ENCODE assay signal across 24 cellular contexts in the genomic region with DNA sequence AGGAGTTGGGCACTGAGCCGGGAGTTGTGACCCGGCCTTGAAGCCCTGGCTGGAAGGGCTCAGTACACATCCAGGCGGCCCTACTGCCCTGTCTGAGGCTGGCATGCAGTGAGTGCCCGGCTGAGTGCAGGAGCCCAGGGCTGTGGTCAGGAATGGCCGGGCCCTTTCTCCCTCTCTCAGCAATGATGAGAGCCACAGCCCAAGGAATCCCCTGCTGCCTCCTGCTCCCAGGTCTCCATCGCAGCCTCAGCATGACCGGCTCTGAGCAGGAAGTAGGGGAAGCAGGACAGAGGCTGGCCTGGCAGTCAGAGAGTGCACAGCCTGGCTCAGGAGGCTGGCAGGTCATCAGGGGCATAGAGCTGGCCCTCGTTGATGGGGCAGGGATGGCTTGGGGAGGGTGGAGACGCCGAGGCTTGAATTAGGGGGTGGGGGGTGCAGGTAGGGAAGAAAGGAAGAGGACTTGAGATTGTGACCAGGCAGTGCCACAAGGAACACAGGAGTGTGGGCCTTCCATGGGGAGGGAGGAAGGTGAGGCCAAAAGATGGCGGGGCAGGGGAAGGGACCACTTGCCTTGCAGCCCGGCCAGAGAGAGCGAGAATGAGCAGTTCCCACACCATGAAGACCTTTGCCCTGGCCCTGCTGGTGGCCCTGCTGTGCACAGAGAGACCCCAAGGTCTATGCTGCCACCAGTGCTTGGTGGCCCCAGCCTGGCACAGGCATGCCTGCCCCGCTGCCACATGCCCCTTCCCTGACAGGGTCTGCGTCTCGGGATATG. TPM values are rescaled to one million over a fixed set of nuclear protein-coding genes. Genes with fewer than 3 reads are reported as not detected.
A peak's percentile ranks its signal among the peaks of the same experiment; 100 is the strongest.
DNase-seq lines count a peak whose midpoint lies in the region; ATAC-seq, FAIRE-seq and TF ChIP-seq lines count a peak whose summit lies in the region.
"Had no signal": no experiment of that assay in that cellular context is flagged by ENCODE, and none has a peak within 500 bp of the region (broad histone marks: within the 10 kb centered on the region; RNA-seq: fewer than 3 reads in every experiment).

No MANE protein-coding gene starts in this region.

- H2AFZ ChIP-seq in keratinocyte (ENCODE audit: control insufficient read depth, low read length), result no peak overlapping the region
- H2AFZ ChIP-seq in trophoblast cell (ENCODE audit: insufficient read depth, low read length, poor library complexity), result no peak overlapping the region

- H3K4ac ChIP-seq in trophoblast cell (ENCODE audit: low read depth, low read length), result no peak overlapping the region

- no peaks in the 10 kb centered on the region for H3K9me3 ChIP-seq in right atrium auricular region
- no peaks in the 10 kb centered on the region for H3K9me3 ChIP-seq in keratinocyte (ENCODE audit: control insufficient read depth, low read depth, low read length)
- H3K9me3 ChIP-seq in trophoblast cell (ENCODE audit: insufficient read depth, low read depth, low read length), result peaks cover 4% of the 10 kb centered on the region
- no peaks in the 10 kb centered on the region for H3K9me3 ChIP-seq in vagina

- no peaks in the 10 kb centered on the region for H4K20me1 ChIP-seq in keratinocyte (ENCODE audit: control insufficient read depth, extremely low read depth, insufficient read depth, low read length)

- H4K91ac ChIP-seq in trophoblast cell (ENCODE audit: low read depth, low read length), result no peak overlapping the region

- intact Hi-C loops in Right ventricle myocardium superior (cut with DNase I), result loop anchor here (5.0 kb wide), 1 partner anchor 749 kb away; no protein-coding TSS in a partner anchor
- intact Hi-C loops in vagina (cut with DNase I), result loop anchor here (10.0 kb wide), 1 partner anchor 852 kb away; no protein-coding TSS in a partner anchor

- peak overlapping the region; percentile 36 for H2AK5ac ChIP-seq in trophoblast cell (ENCODE audit: low read length)

- no peak overlapping the region for H3K4me3 ChIP-seq in right atrium auricular region
- peak overlapping the region in 1 of 3 experiments; percentile 38 for H3K4me3 ChIP-seq in keratinocyte (ENCODE audit: control insufficient read depth in 2 of 3, extremely low read depth in 1 of 3, insufficient read depth in 2 of 3, low read depth in 1 of 3, low read length in 3 of 3)
- no peak overlapping the region for H3K4me3 ChIP-seq in trophoblast cell (ENCODE audit: low read depth, low read length)
- no peak overlapping the region for H3K4me3 ChIP-seq in vagina
- H3K4me3 ChIP-seq: cardiac muscle cell had no signal

- TF ChIP-seq CTCF in right atrium auricular region (IDR thresholded peaks at IDR 0.05) (no peak), keratinocyte (optimal IDR thresholded peaks at IDR 0.05 in 1 of 3, IDR thresholded peaks at IDR 0.05 in 1 of 3, conservative IDR thresholded peaks at IDR 0.05 in 1 of 3; ENCODE audit: extremely low read depth in 1 of 3, insufficient read depth in 2 of 3, low read length in 3 of 3) (no peak), vagina (IDR thresholded peaks at IDR 0.05) (no peak)

- ATAC-seq in Right ventricle myocardium superior (ENCODE audit: poor library complexity) (no peak), GM19395 (IDR thresholded peaks at IDR 0.05; ENCODE audit: unreplicated experiment) (no peak)
- ATAC-seq: effector memory CD8-positive, alpha-beta T cell; left ventricle myocardium superior; natural killer cell treated with Interleukin-12 subunit alpha and Interleukin-12 subunit beta and Interleukin-15 and Interleukin-18, amount 100 ng/mL, for 72 hours had no signal

- H3K18ac ChIP-seq in trophoblast cell (ENCODE audit: low read length), result no peak overlapping the region

- peak overlapping the region; percentile 97 for H3K9ac ChIP-seq in keratinocyte (ENCODE audit: control insufficient read depth, extremely low read depth, insufficient read depth, low read length)
- no peak overlapping the region for H3K9ac ChIP-seq in trophoblast cell (ENCODE audit: low read length)

- H3K79me2 ChIP-seq in keratinocyte (ENCODE audit: control insufficient read depth, insufficient read depth, low read length) (peaks cover 3% of the 10 kb centered on the region), trophoblast cell (ENCODE audit: control insufficient read depth, insufficient read depth, low read length, poor library complexity) (no peaks in the 10 kb centered on the region)

- H3K27me3 ChIP-seq in right atrium auricular region (no peaks in the 10 kb centered on the region), keratinocyte (ENCODE audit: control insufficient read depth, extremely low read depth, insufficient read depth, low read length) (no peaks in the 10 kb centered on the region), trophoblast cell (ENCODE audit: insufficient read depth, low read length) (no peaks in the 10 kb centered on the region), vagina (no peaks in the 10 kb centered on the region)
- H3K27me3 ChIP-seq: cardiac muscle cell had no signal

- peak overlapping the region; percentile 26 for H3K14ac ChIP-seq in trophoblast cell (ENCODE audit: low read length)

- H4K12ac ChIP-seq in trophoblast cell (ENCODE audit: low read depth, low read length), result no peak overlapping the region

- dilution Hi-C loops in keratinocyte (cut with MboI; ENCODE audit: extremely low pct_ligation_motif_present, low sequenced_read_pairs), result no loop called here

- H4K8ac ChIP-seq in trophoblast cell (ENCODE audit: low read depth, low read length), result peak overlapping the region; percentile 13

- no CpG with 5 or more reads among the region's 16 CpGs for WGBS in trophoblast cell (ENCODE audit: extremely low coverage, insufficient coverage, insufficient read length)

- H3K4me1 ChIP-seq in right atrium auricular region (no peaks in the 10 kb centered on the region), keratinocyte (ENCODE audit: control insufficient read depth, extremely low read depth, insufficient read depth, low read length) (peaks cover 96% of the 10 kb centered on the region), trophoblast cell (ENCODE audit: control insufficient read depth in 1 of 2, insufficient read depth in 2 of 2, low read length in 2 of 2) (peaks cover 10 to 13% of the 10 kb centered on the region in 2 experiments), vagina (peaks cover 62% of the 10 kb centered on the region)

- H3K23ac ChIP-seq in trophoblast cell (ENCODE audit: low read length), result no peak overlapping the region

- no peak for TF ChIP-seq POLR2A in vagina (IDR thresholded peaks at IDR 0.05)

- H2BK12ac ChIP-seq in trophoblast cell (ENCODE audit: low read length), result no peak overlapping the region

- FAIRE-seq in keratinocyte (lab: Jason Lieb, UNC), result no peak

- peak; percentile 27 for DNase-seq in Right ventricle myocardium superior
- DNase-seq in right atrium auricular region (ENCODE audit: low spot score), result no peak
- no peak for DNase-seq in keratinocyte (ENCODE audit: low read depth, low spot score)
- no peak for DNase-seq in trophoblast cell
- no peak for DNase-seq in vagina (ENCODE audit: extremely low spot score in 2 of 2)
- DNase-seq in NCI-H1694 treated with DMSO at 0.1 percent for 48 hours (lab: John Stamatoyannopoulos, UW), result no peak
- no peak for DNase-seq in iPS-NIHi11 (ENCODE audit: low spot score)
- DNase-seq: 8988T; activated CD4-positive, alpha-beta memory T cell treated with anti-CD3 and anti-CD28 coated beads for 36 hours; activated naive CD8-positive, alpha-beta T cell treated with anti-CD3 and anti-CD28 coated beads, Interleukin-2, amount 10 ng/mL, durations not matched to agents 7 days and 5 days; effector memory CD8-positive, alpha-beta T cell; left ventricle myocardium superior; NCI-H2081 treated with DMSO at 0.1 percent for 48 hours; right cardiac atrium; stimulated activated CD4-positive, alpha-beta T cell treated with anti-CD3 and anti-CD28 coated beads, Interleukin-2, amount 100 ng/mL, for 48 hours; SW 1271 had no signal

- H2BK120ac ChIP-seq in trophoblast cell (ENCODE audit: insufficient read depth, low read length, poor library complexity), result no peak overlapping the region

- H3K4me2 ChIP-seq in keratinocyte (ENCODE audit: control insufficient read depth, extremely low read depth, insufficient read depth, low read depth, low read length), result peak overlapping the region; percentile 67
- no peak overlapping the region for H3K4me2 ChIP-seq in trophoblast cell (ENCODE audit: low read length)

- H3K36me3 ChIP-seq in right atrium auricular region (no peaks in the 10 kb centered on the region), keratinocyte (ENCODE audit: control insufficient read depth in 2 of 2, extremely low read depth in 1 of 2, insufficient read depth in 2 of 2, low read length in 2 of 2) (no peaks in the 10 kb centered on the region), trophoblast cell (ENCODE audit: control insufficient read depth in 1 of 2, insufficient read depth in 2 of 2, low read length in 2 of 2) (no peaks in the 10 kb centered on the region), vagina (no peaks in the 10 kb centered on the region)
- H3K36me3 ChIP-seq: cardiac muscle cell, WERI-Rb-1 had no signal

- no peak overlapping the region for H2BK5ac ChIP-seq in trophoblast cell (ENCODE audit: low read depth, low read length, poor library complexity)

- H3K9me1 ChIP-seq in keratinocyte (ENCODE audit: control insufficient read depth, extremely low read depth, insufficient read depth, low read length), result peaks cover 2% of the 10 kb centered on the region

- no peak overlapping the region for H3K27ac ChIP-seq in right atrium auricular region
- peak overlapping the region; percentile 100 for H3K27ac ChIP-seq in keratinocyte (ENCODE audit: control insufficient read depth, insufficient read depth, low read length)
- no peak overlapping the region for H3K27ac ChIP-seq in trophoblast cell (ENCODE audit: low read depth, low read length)
- peak overlapping the region; percentile 85 for H3K27ac ChIP-seq in vagina
- H3K27ac ChIP-seq: cardiac muscle cell had no signal

- peaks cover 8% of the 10 kb centered on the region for H3K79me1 ChIP-seq in trophoblast cell (ENCODE audit: low read length)

RNA-seq across cellular contexts. Expression of a gene that starts 32.1 kb away (rescaled TPM):
- total RNA-seq in Right ventricle myocardium superior (not detected), right atrium auricular region (not detected), vagina (165 TPM)
- 6,440 to 12,579 TPM (median 8,666 TPM) in 3 replicates for polyA plus RNA-seq in keratinocyte
- 46,546 TPM for polyA plus RNA-seq in keratinocyte (2011; ENCODE audit: low read depth)
- polyA plus RNA-seq in keratinocyte (2011; cell fraction: cytosol; rRNA removed), result 6,491 and 12,585 TPM in 2 replicates
- 12,033 and 13,742 TPM in 2 replicates for polyA plus RNA-seq in keratinocyte (2011; cell fraction: nucleus; rRNA removed)
- 5,743 and 13,877 TPM in 2 replicates for polyA plus RNA-seq in keratinocyte (2012; ENCODE audit: low replicate concordance)
- polyA minus RNA-seq in keratinocyte, result 5,137 to 9,087 TPM (median 7,073 TPM) in 3 replicates
- 14,086 TPM for polyA minus RNA-seq in keratinocyte (2011; cell fraction: cytosol; rRNA and poly(A)+ RNA removed)
- polyA minus RNA-seq in keratinocyte (2011; cell fraction: nucleus; rRNA and poly(A)+ RNA removed), result 4,848 and 5,061 TPM in 2 replicates
- 145 and 161 TPM in 2 replicates for polyA plus RNA-seq in trophoblast cell (2013)
- total RNA-seq: activated CD4-positive, alpha-beta memory T cell treated with anti-CD3 and anti-CD28 coated beads for 36 hours; activated naive CD8-positive, alpha-beta T cell treated with anti-CD3 and anti-CD28 coated beads, Interleukin-2, amount 10 ng/mL, durations not matched to agents 7 days and 5 days; activated T-helper 1 cell treated with anti-CD3 and anti-CD28 coated beads, Interleukin-12 subunit alpha, Interleukin-12 subunit beta, Interleukin-2, Interleukin-4 antibody, amounts not matched to agents 30 ng/mL and 10 ng/mL and 1 ng/mL, durations not matched to agents 14 hours and 24 hours and 36 hours; cardiac muscle cell; left ventricle myocardium superior; natural killer cell treated with Interleukin-12 subunit alpha and Interleukin-12 subunit beta and Interleukin-15 and Interleukin-18, amount 100 ng/mL, for 72 hours; right cardiac atrium had no signal

RNA-seq across cellular contexts. Expression of a gene that starts 32.2 kb away (rescaled TPM):
- total RNA-seq in Right ventricle myocardium superior (1,143 TPM), right atrium auricular region (100 to 1,000 TPM; 331 to 390 TPM), vagina (204 TPM)
- polyA plus RNA-seq in keratinocyte, result 236 to 308 TPM (median 272 TPM) in 3 replicates
- 1,255 TPM for polyA plus RNA-seq in keratinocyte (2011; ENCODE audit: low read depth)
- polyA plus RNA-seq in keratinocyte (2011; cell fraction: cytosol; rRNA removed), result 367 and 580 TPM in 2 replicates
- polyA plus RNA-seq in keratinocyte (2011; cell fraction: nucleus; rRNA removed), result 378 and 447 TPM in 2 replicates
- 695 and 2,008 TPM in 2 replicates for polyA plus RNA-seq in keratinocyte (2012; ENCODE audit: low replicate concordance)
- 71.7 to 141 TPM (median 108 TPM) in 3 replicates for polyA minus RNA-seq in keratinocyte
- polyA minus RNA-seq in keratinocyte (2011; cell fraction: cytosol; rRNA and poly(A)+ RNA removed), result 100 TPM
- polyA minus RNA-seq in keratinocyte (2011; cell fraction: nucleus; rRNA and poly(A)+ RNA removed), result 71.1 and 103 TPM in 2 replicates
- polyA plus RNA-seq in trophoblast cell (2013), result 905 and 911 TPM in 2 replicates

RNA-seq across cellular contexts. Expression of a gene that starts 43.9 kb away (rescaled TPM):
- not detected for total RNA-seq in Right ventricle myocardium superior
- total RNA-seq in right atrium auricular region, result 1 to 10 TPM in 1 of 2 donors, not detected in 1; 2.2 TPM
- polyA plus RNA-seq in keratinocyte, result 1,163 to 4,746 TPM (median 1,851 TPM) in 3 replicates
- polyA plus RNA-seq in keratinocyte (2011; ENCODE audit: low read depth), result 20,474 TPM
- 1,428 and 3,010 TPM in 2 replicates for polyA plus RNA-seq in keratinocyte (2011; cell fraction: cytosol; rRNA removed)
- polyA plus RNA-seq in keratinocyte (2011; cell fraction: nucleus; rRNA removed), result 2,522 and 2,889 TPM in 2 replicates
- polyA plus RNA-seq in keratinocyte (2012; ENCODE audit: low replicate concordance), result 1,329 and 6,837 TPM in 2 replicates
- polyA minus RNA-seq in keratinocyte, result 1,159 to 3,059 TPM (median 1,751 TPM) in 3 replicates
- polyA minus RNA-seq in keratinocyte (2011; cell fraction: cytosol; rRNA and poly(A)+ RNA removed), result 3,006 TPM
- 1,076 and 1,184 TPM in 2 replicates for polyA minus RNA-seq in keratinocyte (2011; cell fraction: nucleus; rRNA and poly(A)+ RNA removed)
- 7.9 and 8.4 TPM in 2 replicates for polyA plus RNA-seq in trophoblast cell (2013)
- 872 TPM for total RNA-seq in vagina
- total RNA-seq: activated CD4-positive, alpha-beta memory T cell treated with anti-CD3 and anti-CD28 coated beads for 36 hours; activated naive CD8-positive, alpha-beta T cell treated with anti-CD3 and anti-CD28 coated beads, Interleukin-2, amount 10 ng/mL, durations not matched to agents 7 days and 5 days; activated T-helper 1 cell treated with anti-CD3 and anti-CD28 coated beads, Interleukin-12 subunit alpha, Interleukin-12 subunit beta, Interleukin-2, Interleukin-4 antibody, amounts not matched to agents 30 ng/mL and 10 ng/mL and 1 ng/mL, durations not matched to agents 14 hours and 24 hours and 36 hours; cardiac muscle cell; fibroblast of villous mesenchyme; left ventricle myocardium superior; natural killer cell treated with Interleukin-12 subunit alpha and Interleukin-12 subunit beta and Interleukin-15 and Interleukin-18, amount 100 ng/mL, for 72 hours; right cardiac atrium had no signal

RNA-seq across cellular contexts. Expression of a gene that starts 55.7 kb away (rescaled TPM):
- total RNA-seq in Right ventricle myocardium superior (not detected), right atrium auricular region (not detected), vagina (not detected)
- 0.40 to 4.8 TPM (median 0.87 TPM) in 3 replicates for polyA plus RNA-seq in keratinocyte
- 4.0 TPM for polyA plus RNA-seq in keratinocyte (2011; ENCODE audit: low read depth)
- polyA plus RNA-seq in keratinocyte (2011; cell fraction: cytosol; rRNA removed), result 2.4 and 3.9 TPM in 2 replicates
- polyA plus RNA-seq in keratinocyte (2011; cell fraction: nucleus; rRNA removed), result 1.4 and 2.1 TPM in 2 replicates
- 2.0 and 15.0 TPM in 2 replicates for polyA plus RNA-seq in keratinocyte (2012; ENCODE audit: low replicate concordance)
- polyA minus RNA-seq in keratinocyte, result 0.76 TPM in 1 of 3 replicates, not detected in the others
- not detected for polyA minus RNA-seq in keratinocyte (2011; cell fraction: cytosol; rRNA and poly(A)+ RNA removed)
- not detected in 2 replicates for polyA minus RNA-seq in keratinocyte (2011; cell fraction: nucleus; rRNA and poly(A)+ RNA removed)
- polyA plus RNA-seq in trophoblast cell (2013), result 25.4 and 27.3 TPM in 2 replicates
- total RNA-seq: activated CD4-positive, alpha-beta memory T cell treated with anti-CD3 and anti-CD28 coated beads for 36 hours; activated naive CD8-positive, alpha-beta T cell treated with anti-CD3 and anti-CD28 coated beads, Interleukin-2, amount 10 ng/mL, durations not matched to agents 7 days and 5 days; activated T-helper 1 cell treated with anti-CD3 and anti-CD28 coated beads, Interleukin-12 subunit alpha, Interleukin-12 subunit beta, Interleukin-2, Interleukin-4 antibody, amounts not matched to agents 30 ng/mL and 10 ng/mL and 1 ng/mL, durations not matched to agents 14 hours and 24 hours and 36 hours; cardiac muscle cell; fibroblast of villous mesenchyme; left ventricle myocardium superior; natural killer cell treated with Interleukin-12 subunit alpha and Interleukin-12 subunit beta and Interleukin-15 and Interleukin-18, amount 100 ng/mL, for 72 hours; right cardiac atrium; temporal lobe had no signal
- polyA plus RNA-seq: BJ, cardiac muscle cell, right cardiac atrium had no signal

Comparison
In these comparisons a context has a peak if more than half of its experiments do, and no peak if none do; other contexts are left out.
1. H3K27ac ChIP-seq: peak in keratinocyte (single experiment) and vagina (single experiment); none in right atrium auricular region (0 of 2) and trophoblast cell (single experiment).
2. RNA of a gene that starts 32.1 kb away (total RNA-seq): 165 TPM in vagina (single experiment); not detected in right atrium auricular region and not detected in Right ventricle myocardium superior (single experiment); every median in the first group is over 100 times any median in the second.
3. RNA of a gene that starts 43.9 kb away (total RNA-seq): 872 TPM in vagina (single experiment); 2.2 TPM in right atrium auricular region and not detected in Right ventricle myocardium superior (single experiment); every median in the first group is over 100 times any median in the second.